ENCODE assay signal across 36 cellular contexts in the genomic region with DNA sequence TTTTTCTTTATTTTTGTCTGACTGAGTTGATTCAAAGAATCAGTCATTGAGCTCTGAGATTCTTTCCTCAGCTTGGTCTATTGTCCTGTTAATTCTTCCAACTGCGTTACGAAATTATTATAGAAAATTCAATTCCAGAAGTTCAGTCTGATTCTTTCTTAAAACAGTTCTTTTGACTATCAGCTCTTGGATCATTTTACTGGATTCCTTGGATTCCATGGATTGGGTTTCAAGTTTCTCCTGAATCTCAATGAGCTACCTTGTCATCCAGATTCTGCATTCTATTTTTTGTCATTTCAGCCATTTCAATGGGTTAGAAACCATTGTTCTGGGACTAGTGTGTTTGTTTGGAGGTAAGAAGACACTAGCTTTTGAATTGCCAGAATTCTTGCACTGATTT.
"Had no signal": no experiment of that assay in that cellular context is flagged by ENCODE, and none has a peak within 500 bp of the region (broad histone marks: within the 10 kb centered on the region; RNA-seq: fewer than 3 reads in every experiment).

No MANE protein-coding gene starts in this region.

- H3K4me3 ChIP-seq: adrenal gland, coronary artery, esophagus muscularis mucosa, gastrocnemius medialis, heart left ventricle had no signal

- H3K9me3 ChIP-seq: adrenal gland, gastrocnemius medialis had no signal

- H3K4me3 Mint-ChIP-seq: activated CD4-positive, alpha-beta memory T cell treated with anti-CD3 and anti-CD28 coated beads for 36 hours; activated CD4-positive, alpha-beta T cell treated with anti-CD3 and anti-CD28 coated beads for 36 hours; activated CD4-positive, alpha-beta T cell treated with anti-CD3 and anti-CD28 coated beads, Interleukin-2, amount 10 ng/mL, durations not matched to agents 24 days and 14 days; activated CD8-positive, alpha-beta memory T cell treated with anti-CD3 and anti-CD28 coated beads, Interleukin-2, amount 10 ng/mL, durations not matched to agents 7 days and 5 days; activated CD8-positive, alpha-beta T cell treated with anti-CD3 and anti-CD28 coated beads, Interleukin-2, amount 10 ng/mL, durations not matched to agents 7 days and 5 days; activated naive CD4-positive, alpha-beta T cell treated with anti-CD3 and anti-CD28 coated beads for 36 hours; activated naive CD4-positive, alpha-beta T cell treated with anti-CD3 and anti-CD28 coated beads, Interleukin-2, amount 50 U/mL, for 24 hours; activated naive CD8-positive, alpha-beta T cell treated with anti-CD3 and anti-CD28 coated beads for 36 hours; activated naive CD8-positive, alpha-beta T cell treated with anti-CD3 and anti-CD28 coated beads, Interleukin-2, amount 50 U/mL, for 24 hours; activated T-helper 1 cell treated with anti-CD3 and anti-CD28 coated beads, Interleukin-12 subunit alpha, Interleukin-12 subunit beta, Interleukin-2, Interleukin-4 antibody, amounts not matched to agents 30 ng/mL and 10 ng/mL and 1 ng/mL, durations not matched to agents 14 hours and 24 hours and 36 hours; central memory CD8-positive, alpha-beta T cell; effector memory CD8-positive, alpha-beta T cell; T-helper 17 cell; T-helper 2 cell treated with Interferon-gamma antibody and Interleukin-4, amounts not matched to agents 5 μg/mL and 100 μg/mL, for 36 hours had no signal

- H3K36me3 ChIP-seq: adrenal gland, brain microvascular endothelial cell, esophagus muscularis mucosa, gastrocnemius medialis, heart left ventricle, WERI-Rb-1 had no signal

- DNase-seq: activated CD4-positive, alpha-beta memory T cell treated with anti-CD3 and anti-CD28 coated beads for 36 hours; activated CD4-positive, alpha-beta T cell treated with anti-CD3 and anti-CD28 coated beads for 36 hours; activated CD4-positive, alpha-beta T cell treated with anti-CD3 and anti-CD28 coated beads, Interleukin-2, amount 10 ng/mL, durations not matched to agents 24 days and 14 days; activated CD4-positive, CD25-positive, alpha-beta regulatory T cell; activated CD4-positive, CD25-positive, alpha-beta regulatory T cell treated with anti-CD3 and anti-CD28 coated beads, Interleukin-2, amount 50 U/mL, for 72 hours; activated CD8-positive, alpha-beta memory T cell treated with anti-CD3 and anti-CD28 coated beads, Interleukin-2, amount 10 ng/mL, durations not matched to agents 7 days and 5 days; activated CD8-positive, alpha-beta memory T cell treated with anti-CD3 and anti-CD28 coated beads, Interleukin-2, amount 50 U/mL, for 4 hours; activated CD8-positive, alpha-beta T cell treated with anti-CD3 and anti-CD28 coated beads, Interleukin-2, amount 10 ng/mL, durations not matched to agents 7 days and 5 days; activated effector memory CD4-positive, alpha-beta T cell treated with anti-CD3 and anti-CD28 coated beads, Interleukin-2, amount 50 U/mL, for 16 hours; activated naive CD4-positive, alpha-beta T cell treated with anti-CD3 and anti-CD28 coated beads for 36 hours; activated naive CD8-positive, alpha-beta T cell treated with anti-CD3 and anti-CD28 coated beads for 36 hours; activated naive CD8-positive, alpha-beta T cell treated with anti-CD3 and anti-CD28 coated beads, Interleukin-2, amount 50 U/mL, for 24 hours; activated T-cell treated with anti-CD3 and anti-CD28 coated beads, Interleukin-2, amount 50 U/mL, for 1 hour; activated T-cell treated with anti-CD3 and anti-CD28 coated beads, Interleukin-2, amount 50 U/mL, for 48 hours; adrenal gland; amygdala; aorta; brain microvascular endothelial cell; dermis blood vessel endothelial cell; effector CD4-positive, alpha-beta T cell; effector memory CD8-positive, alpha-beta T cell; erythroblast; foreskin keratinocyte; gastrocnemius medialis; glutamatergic neuron; heart left ventricle; T-helper 17 cell; T1000; WERI-Rb-1 had no signal

- H3K4me1 Mint-ChIP-seq: activated CD4-positive, alpha-beta T cell treated with anti-CD3 and anti-CD28 coated beads for 36 hours; activated CD4-positive, alpha-beta T cell treated with anti-CD3 and anti-CD28 coated beads, Interleukin-2, amount 10 ng/mL, durations not matched to agents 24 days and 14 days; activated CD8-positive, alpha-beta memory T cell treated with anti-CD3 and anti-CD28 coated beads, Interleukin-2, amount 10 ng/mL, durations not matched to agents 7 days and 5 days; activated naive CD4-positive, alpha-beta T cell treated with anti-CD3 and anti-CD28 coated beads, Interleukin-2, amount 50 U/mL, for 24 hours; activated naive CD8-positive, alpha-beta T cell treated with anti-CD3 and anti-CD28 coated beads for 36 hours; activated naive CD8-positive, alpha-beta T cell treated with anti-CD3 and anti-CD28 coated beads, Interleukin-2, amount 50 U/mL, for 24 hours; central memory CD8-positive, alpha-beta T cell; T-helper 17 cell had no signal

- H3K27ac ChIP-seq: adrenal gland, brain microvascular endothelial cell, coronary artery, esophagus muscularis mucosa, foreskin keratinocyte, gastrocnemius medialis, heart left ventricle, WERI-Rb-1 had no signal

- H3K9me3 Mint-ChIP-seq: activated CD4-positive, alpha-beta T cell treated with anti-CD3 and anti-CD28 coated beads, Interleukin-2, amount 10 ng/mL, durations not matched to agents 24 days and 14 days; activated T-helper 1 cell treated with anti-CD3 and anti-CD28 coated beads, Interleukin-12 subunit alpha, Interleukin-12 subunit beta, Interleukin-2, Interleukin-4 antibody, amounts not matched to agents 30 ng/mL and 10 ng/mL and 1 ng/mL, durations not matched to agents 14 hours and 24 hours and 36 hours had no signal

- H3K27ac Mint-ChIP-seq: activated CD4-positive, alpha-beta memory T cell treated with anti-CD3 and anti-CD28 coated beads for 36 hours; activated CD4-positive, alpha-beta T cell treated with anti-CD3 and anti-CD28 coated beads for 36 hours; activated CD4-positive, alpha-beta T cell treated with anti-CD3 and anti-CD28 coated beads, Interleukin-2, amount 10 ng/mL, durations not matched to agents 24 days and 14 days; activated CD8-positive, alpha-beta memory T cell treated with anti-CD3 and anti-CD28 coated beads, Interleukin-2, amount 10 ng/mL, durations not matched to agents 7 days and 5 days; activated CD8-positive, alpha-beta T cell treated with anti-CD3 and anti-CD28 coated beads, Interleukin-2, amount 10 ng/mL, durations not matched to agents 7 days and 5 days; activated naive CD4-positive, alpha-beta T cell treated with anti-CD3 and anti-CD28 coated beads for 36 hours; activated naive CD4-positive, alpha-beta T cell treated with anti-CD3 and anti-CD28 coated beads, Interleukin-2, amount 50 U/mL, for 24 hours; activated naive CD8-positive, alpha-beta T cell treated with anti-CD3 and anti-CD28 coated beads for 36 hours; activated naive CD8-positive, alpha-beta T cell treated with anti-CD3 and anti-CD28 coated beads, Interleukin-2, amount 50 U/mL, for 24 hours; activated T-helper 1 cell treated with anti-CD3 and anti-CD28 coated beads, Interleukin-12 subunit alpha, Interleukin-12 subunit beta, Interleukin-2, Interleukin-4 antibody, amounts not matched to agents 30 ng/mL and 10 ng/mL and 1 ng/mL, durations not matched to agents 14 hours and 24 hours and 36 hours; activated T-helper 2 cell treated with anti-CD3 and anti-CD28 coated beads, Interferon-gamma antibody, Interleukin-2, Interleukin-4, amounts not matched to agents 10 μg/mL and 5 μg/mL and 100 μg/mL, durations not matched to agents 14 hours and 24 hours and 36 hours; effector memory CD8-positive, alpha-beta T cell; T-helper 17 cell; T-helper 2 cell treated with Interferon-gamma antibody and Interleukin-4, amounts not matched to agents 5 μg/mL and 100 μg/mL, for 36 hours had no signal

- H3K36me3 Mint-ChIP-seq: activated CD4-positive, alpha-beta memory T cell treated with anti-CD3 and anti-CD28 coated beads for 36 hours; activated CD8-positive, alpha-beta memory T cell treated with anti-CD3 and anti-CD28 coated beads, Interleukin-2, amount 10 ng/mL, durations not matched to agents 7 days and 5 days; activated naive CD4-positive, alpha-beta T cell treated with anti-CD3 and anti-CD28 coated beads, Interleukin-2, amount 50 U/mL, for 24 hours; activated naive CD8-positive, alpha-beta T cell treated with anti-CD3 and anti-CD28 coated beads for 36 hours had no signal

- H3K4me1 ChIP-seq: adrenal gland, esophagus muscularis mucosa, foreskin keratinocyte, gastrocnemius medialis, heart left ventricle had no signal

- H3K27me3 Mint-ChIP-seq: activated CD4-positive, alpha-beta memory T cell treated with anti-CD3 and anti-CD28 coated beads for 36 hours; activated CD4-positive, alpha-beta T cell treated with anti-CD3 and anti-CD28 coated beads for 36 hours; activated CD4-positive, alpha-beta T cell treated with anti-CD3 and anti-CD28 coated beads, Interleukin-2, amount 10 ng/mL, durations not matched to agents 24 days and 14 days; activated CD8-positive, alpha-beta memory T cell treated with anti-CD3 and anti-CD28 coated beads, Interleukin-2, amount 10 ng/mL, durations not matched to agents 7 days and 5 days; activated naive CD4-positive, alpha-beta T cell treated with anti-CD3 and anti-CD28 coated beads, Interleukin-2, amount 50 U/mL, for 24 hours; activated naive CD8-positive, alpha-beta T cell treated with anti-CD3 and anti-CD28 coated beads for 36 hours; activated naive CD8-positive, alpha-beta T cell treated with anti-CD3 and anti-CD28 coated beads, Interleukin-2, amount 50 U/mL, for 24 hours; central memory CD8-positive, alpha-beta T cell; effector memory CD8-positive, alpha-beta T cell; T-helper 17 cell had no signal

- H3K27me3 ChIP-seq: adrenal gland, brain microvascular endothelial cell, esophagus muscularis mucosa, foreskin keratinocyte, gastrocnemius medialis, heart left ventricle had no signal

- ATAC-seq: activated CD4-positive, alpha-beta T cell treated with anti-CD3 and anti-CD28 coated beads for 36 hours; activated CD8-positive, alpha-beta memory T cell treated with anti-CD3 and anti-CD28 coated beads, Interleukin-2, amount 10 ng/mL, durations not matched to agents 7 days and 5 days; activated CD8-positive, alpha-beta T cell treated with anti-CD3 and anti-CD28 coated beads, Interleukin-2, amount 10 ng/mL, durations not matched to agents 7 days and 5 days; activated naive CD8-positive, alpha-beta T cell treated with anti-CD3 and anti-CD28 coated beads, Interleukin-2, amount 50 U/mL, for 24 hours; effector memory CD8-positive, alpha-beta T cell; foreskin keratinocyte; gastrocnemius medialis; heart left ventricle; T-helper 17 cell had no signal
